In the genomic region with DNA sequence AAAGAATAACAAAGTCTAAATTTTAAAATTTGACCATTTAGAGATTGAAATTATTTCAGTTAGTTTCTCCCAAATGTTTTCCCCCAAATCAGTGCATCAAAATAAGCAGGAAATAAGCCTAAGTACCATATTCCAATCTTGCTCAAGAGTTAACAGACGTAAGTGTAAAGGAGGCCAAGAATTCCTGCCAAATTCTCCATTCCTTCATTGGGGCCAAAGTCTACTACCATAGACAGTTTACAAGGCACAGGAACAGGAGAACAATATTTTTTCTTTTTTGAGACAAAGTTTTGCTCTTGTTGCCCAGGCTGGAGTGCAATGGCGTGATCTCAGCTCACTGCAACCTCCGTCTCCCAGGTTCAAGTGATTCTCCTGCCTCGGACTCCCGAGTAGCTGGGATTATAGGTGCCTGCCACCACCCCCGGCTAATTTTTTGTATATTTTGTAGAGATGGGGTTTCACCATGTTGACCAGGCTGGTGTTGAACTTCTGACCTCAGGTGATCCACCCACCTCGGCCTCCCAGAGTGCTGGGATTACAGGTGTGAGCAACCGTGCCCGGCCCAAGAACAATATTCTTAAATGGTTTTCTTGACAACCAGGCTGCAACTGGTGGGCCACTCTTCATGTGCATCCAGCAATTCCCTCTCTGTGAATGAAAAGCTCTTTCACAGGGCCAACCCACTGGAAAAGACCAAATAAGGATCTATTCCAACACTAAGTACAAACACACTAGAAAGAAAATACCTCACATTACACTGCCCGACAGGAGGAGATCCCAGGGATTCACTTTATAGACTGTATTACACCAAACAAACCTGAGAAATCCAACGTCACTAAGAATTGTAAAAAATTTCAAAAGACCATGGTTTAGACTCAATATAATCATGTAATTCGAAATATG, we compare ENCODE assay signal across 19 cellular contexts.
"Had no signal": no experiment of that assay in that cellular context is flagged by ENCODE, and none has a peak within 500 bp of the region (broad histone marks: within the 10 kb centered on the region; RNA-seq: fewer than 3 reads in every experiment).

No MANE protein-coding gene starts in this region.

- H3K4me1 ChIP-seq: gastrocnemius medialis, pancreas, prostate gland, suprapubic skin, thyroid gland, upper lobe of left lung, vagina had no signal

- H3K9me3 ChIP-seq: gastrocnemius medialis, pancreas, prostate gland, sigmoid colon, suprapubic skin, thyroid gland, upper lobe of left lung, vagina had no signal

- ATAC-seq: gastrocnemius medialis, pancreas had no signal

- DNase-seq: cerebellar nuclear complex; dermis blood vessel endothelial cell; erythroblast; gastrocnemius medialis; islet precursor cell; mammary epithelial cell; naive B cell; occipital lobe; pancreas; sigmoid colon; stimulated activated CD4-positive, alpha-beta T cell treated with anti-CD3 and anti-CD28 coated beads, Interleukin-12 subunit alpha, Interleukin-12 subunit beta, amount 100 ng/mL, for 4 hours; stimulated activated naive CD4-positive, alpha-beta T cell; thyroid gland; upper lobe of left lung had no signal

- H3K4me3 ChIP-seq: gastrocnemius medialis, pancreas, prostate gland, sigmoid colon, skin epidermis, suprapubic skin, thyroid gland, upper lobe of left lung, vagina had no signal

- H3K27ac ChIP-seq: gastrocnemius medialis, pancreas, prostate gland, sigmoid colon, skin epidermis, suprapubic skin, thyroid gland, upper lobe of left lung, vagina had no signal

- H3K36me3 ChIP-seq: pancreas, prostate gland, thyroid gland had no signal

- FAIRE-seq: endothelial cell of umbilical vein had no signal

- H3K27me3 ChIP-seq: gastrocnemius medialis, pancreas, sigmoid colon, suprapubic skin, thyroid gland, upper lobe of left lung, vagina had no signal
